8 cellular contexts compared by ENCODE assay signal in genomic region chr18:5057348-5058012, GRCh38.
DNase-seq lines count a peak whose midpoint lies in the region; ATAC-seq and TF ChIP-seq lines count a peak whose summit lies in the region.

No MANE protein-coding gene starts in this region.

- H3K36me3 Mint-ChIP-seq in activated B cell treated with CpG ODN at 0.5 μM for 24 hours (ENCODE audit: low read depth) = no peaks in the 10 kb centered on the region
- H3K36me3 Mint-ChIP-seq in memory B cell = no peaks in the 10 kb centered on the region
- no peaks in the 10 kb centered on the region for H3K36me3 Mint-ChIP-seq in stimulated activated naive B cell treated with anti-CD40 and anti-IgM and Interleukin-4, amounts not matched to agents 10 μg/mL and 1 μg/mL and 100 μg/mL, for 72 hours

- H3K27ac ChIP-seq in dorsolateral prefrontal cortex = no peak overlapping the region

- peaks cover 10% of the 10 kb centered on the region for H3K4me1 Mint-ChIP-seq in activated B cell treated with CpG ODN at 0.5 μM for 24 hours
- H3K4me1 Mint-ChIP-seq in memory B cell = peaks cover 6% of the 10 kb centered on the region
- H3K4me1 Mint-ChIP-seq in stimulated activated naive B cell treated with anti-CD40 and anti-IgM and Interleukin-4, amounts not matched to agents 10 μg/mL and 1 μg/mL and 100 μg/mL, for 72 hours = peaks cover 9 to 15% of the 10 kb centered on the region in 2 donors

- DNase-seq in AG08395 (ENCODE audit: low spot score) (peak; percentile 71), NCI-H2171 (lab: John Stamatoyannopoulos, UW) (peak; percentile 63), activated B cell treated with CpG ODN at 0.5 μM for 24 hours (no peak), dorsolateral prefrontal cortex (peak; percentile 22 to 70 (median 58)), memory B cell (ENCODE audit: low spot score in 2 of 2) (peak in 1 of 2 donors; percentile 25)
- DNase-seq in stimulated activated naive B cell treated with anti-CD40 and anti-IgM and Interleukin-4, amounts not matched to agents 10 μg/mL and 1 μg/mL and 100 μg/mL, for 72 hours = peak; percentile 17

- TF ChIP-seq CTCF in activated B cell treated with CpG ODN at 0.5 μM for 24 hours (IDR thresholded peaks at IDR 0.05) (peak; percentile 52), dorsolateral prefrontal cortex (IDR thresholded peaks at IDR 0.05 in 54 of 56, conservative IDR thresholded peaks at IDR 0.05 in 2 of 56; ENCODE audit: low read depth in 1 of 56, partially characterized antibody in 56 of 56) (peak; percentile 53 to 85 (median 77))

- no peak overlapping the region for H3K27ac Mint-ChIP-seq in activated B cell treated with CpG ODN at 0.5 μM for 24 hours
- H3K27ac Mint-ChIP-seq in memory B cell = no peak overlapping the region
- no peak overlapping the region for H3K27ac Mint-ChIP-seq in stimulated activated naive B cell treated with anti-CD40 and anti-IgM and Interleukin-4, amounts not matched to agents 10 μg/mL and 1 μg/mL and 100 μg/mL, for 72 hours

- intact Hi-C loops in activated B cell treated with CpG ODN at 0.5 μM for 24 hours (cut with micrococcal nuclease) (no loop called here), dorsolateral prefrontal cortex (cut with DNase I) (loop anchor here (5.0 kb wide), 1 partner anchor 950 kb away; no protein-coding TSS in a partner anchor)

- ATAC-seq in GM18502 (IDR thresholded peaks at IDR 0.05; ENCODE audit: poor library complexity, unreplicated experiment) = peak; percentile 80
- ATAC-seq in HG02938 (IDR thresholded peaks at IDR 0.05; ENCODE audit: unreplicated experiment) = peak; percentile 74
- peak; percentile 28 for ATAC-seq in activated B cell treated with CpG ODN at 0.5 μM for 24 hours (ENCODE audit: low read depth)
- peak; percentile 29 for ATAC-seq in memory B cell (ENCODE audit: low read depth)
- peak; percentile 58 to 69 for ATAC-seq in stimulated activated naive B cell treated with anti-CD40 and anti-IgM and Interleukin-4, amounts not matched to agents 10 μg/mL and 1 μg/mL and 100 μg/mL, for 72 hours (replicated peaks)

- POLR2A ChIA-PET in activated B cell treated with CpG ODN at 0.5 μM for 24 hours (lab: Charles Lee) = no interaction called here

- CTCF ChIA-PET in activated B cell treated with CpG ODN at 0.5 μM for 24 hours (lab: Charles Lee) = interaction anchor here (2.1 kb wide), 1 partner anchor 951 kb away, joined by 7 read pairs; no protein-coding TSS in a partner anchor

- H3K4me3 ChIP-seq in dorsolateral prefrontal cortex = no peak overlapping the region

- H3K4me3 Mint-ChIP-seq in activated B cell treated with CpG ODN at 0.5 μM for 24 hours = no peak overlapping the region
- no peak overlapping the region for H3K4me3 Mint-ChIP-seq in memory B cell
- no peak overlapping the region for H3K4me3 Mint-ChIP-seq in stimulated activated naive B cell treated with anti-CD40 and anti-IgM and Interleukin-4, amounts not matched to agents 10 μg/mL and 1 μg/mL and 100 μg/mL, for 72 hours

- H3K9me3 Mint-ChIP-seq in activated B cell treated with CpG ODN at 0.5 μM for 24 hours (no peaks in the 10 kb centered on the region), memory B cell (no peaks in the 10 kb centered on the region)
- H3K9me3 Mint-ChIP-seq in stimulated activated naive B cell treated with anti-CD40 and anti-IgM and Interleukin-4, amounts not matched to agents 10 μg/mL and 1 μg/mL and 100 μg/mL, for 72 hours = no peaks in the 10 kb centered on the region

- H3K27me3 Mint-ChIP-seq in activated B cell treated with CpG ODN at 0.5 μM for 24 hours (peaks cover 11% of the 10 kb centered on the region), memory B cell (peaks cover 3% of the 10 kb centered on the region)
- H3K27me3 Mint-ChIP-seq in stimulated activated naive B cell treated with anti-CD40 and anti-IgM and Interleukin-4, amounts not matched to agents 10 μg/mL and 1 μg/mL and 100 μg/mL, for 72 hours = peaks cover 12 to 17% of the 10 kb centered on the region in 2 donors

- no peaks in the 10 kb centered on the region for H3K27me3 ChIP-seq in dorsolateral prefrontal cortex

Comparison
In these comparisons a context has a peak if more than half of its experiments do, and no peak if none do; other contexts are left out.
1. ATAC-seq: peak in every context shown above with its lines; median percentile 80 in GM18502; 74 in HG02938; 64 in stimulated activated naive B cell treated with anti-CD40 and anti-IgM and Interleukin-4, amounts not matched to agents 10 μg/mL and 1 μg/mL and 100 μg/mL, for 72 hours; 29 in memory B cell; 28 in activated B cell treated with CpG ODN at 0.5 μM for 24 hours.